Comparison of ENCODE assay signal across 18 cellular contexts in the genomic region with DNA sequence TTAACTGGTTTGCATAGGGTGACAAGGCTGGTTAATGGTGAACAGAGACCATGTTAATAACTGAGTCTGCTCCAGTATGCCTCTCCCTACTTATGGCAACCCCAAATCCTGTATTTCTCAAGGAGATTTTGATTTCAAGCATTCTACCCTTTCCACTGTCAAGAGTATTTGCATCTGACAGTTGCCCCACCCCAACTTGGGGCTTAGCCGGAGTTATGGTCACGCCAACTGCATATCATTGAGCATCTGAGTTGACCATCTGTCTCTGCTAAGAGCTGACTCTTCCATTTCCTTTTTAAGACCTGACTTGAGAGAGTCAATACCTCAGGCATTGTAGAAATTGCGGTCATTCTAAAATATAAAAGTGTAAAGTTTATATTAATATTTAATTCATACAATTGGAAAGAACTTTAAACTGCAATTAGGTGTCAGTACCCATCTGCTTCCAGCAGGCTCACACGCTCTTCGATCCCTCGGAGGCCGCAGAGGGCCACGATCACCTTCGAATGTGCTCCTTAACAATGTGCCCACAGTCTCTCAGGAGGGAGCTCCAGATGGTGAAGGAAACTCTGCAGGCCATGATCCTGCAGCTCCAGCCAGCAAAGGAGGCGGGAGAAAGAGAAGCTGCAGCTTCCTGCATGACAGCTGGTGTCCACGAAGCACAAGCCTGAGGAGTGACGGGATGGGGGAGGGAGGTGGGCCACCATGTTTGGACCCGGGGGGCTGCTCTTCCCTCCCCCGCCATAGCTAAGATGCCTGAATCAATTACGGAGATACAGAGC.
"Had no signal": no experiment of that assay in that cellular context is flagged by ENCODE, and none has a peak within 500 bp of the region (broad histone marks: within the 10 kb centered on the region; RNA-seq: fewer than 3 reads in every experiment).

No MANE protein-coding gene starts in this region.

- H3K27me3 Mint-ChIP-seq: activated CD4-positive, alpha-beta memory T cell treated with anti-CD3 and anti-CD28 coated beads for 36 hours; activated CD4-positive, alpha-beta T cell treated with anti-CD3 and anti-CD28 coated beads for 36 hours had no signal

- ATAC-seq: activated CD4-positive, alpha-beta T cell treated with anti-CD3 and anti-CD28 coated beads for 36 hours; activated naive CD4-positive, alpha-beta T cell treated with anti-CD3 and anti-CD28 coated beads, Interleukin-2, amount 50 U/mL, for 72 hours; activated T-cell treated with anti-CD3 and anti-CD28 coated beads, Interleukin-2, amount 50 U/mL, for 4 hours; foreskin keratinocyte; left colon; pancreas had no signal

- H3K27ac Mint-ChIP-seq: activated CD4-positive, alpha-beta memory T cell treated with anti-CD3 and anti-CD28 coated beads for 36 hours; activated CD4-positive, alpha-beta T cell treated with anti-CD3 and anti-CD28 coated beads for 36 hours; activated naive CD4-positive, alpha-beta T cell treated with anti-CD3 and anti-CD28 coated beads, Interleukin-2, amount 50 U/mL, for 72 hours had no signal

- H3K4me1 Mint-ChIP-seq: activated CD4-positive, alpha-beta T cell treated with anti-CD3 and anti-CD28 coated beads for 36 hours; neural crest cell had no signal

- H3K4me3 Mint-ChIP-seq: activated CD4-positive, alpha-beta memory T cell treated with anti-CD3 and anti-CD28 coated beads for 36 hours; activated CD4-positive, alpha-beta T cell treated with anti-CD3 and anti-CD28 coated beads for 36 hours; activated T-cell treated with anti-CD3 and anti-CD28 coated beads, Interleukin-2, amount 50 U/mL, for 4 hours; neural crest cell had no signal

- DNase-seq: activated CD4-positive, alpha-beta memory T cell treated with anti-CD3 and anti-CD28 coated beads for 36 hours; activated CD4-positive, alpha-beta T cell treated with anti-CD3 and anti-CD28 coated beads for 36 hours; activated effector memory CD4-positive, alpha-beta T cell treated with Interleukin-2 at 50 U/mL for 16 hours; activated T-cell treated with anti-CD3 and anti-CD28 coated beads, Interleukin-2, amount 50 U/mL, for 4 hours; amniotic stem cell; cortex of kidney; effector CD4-positive, alpha-beta T cell; foreskin keratinocyte; head of caudate nucleus; left colon; midbrain; pancreas; stimulated activated CD4-positive, alpha-beta T cell treated with anti-CD3 and anti-CD28 coated beads, Interleukin-12 subunit alpha, Interleukin-12 subunit beta, amount 100 ng/mL, for 4 hours; stimulated activated CD4-positive, alpha-beta T cell treated with anti-CD3 and anti-CD28 coated beads, Interleukin-2, amount 100 ng/mL, for 24 hours; T-helper 1 cell; T1000 had no signal

- H3K9me3 Mint-ChIP-seq: activated CD4-positive, alpha-beta memory T cell treated with anti-CD3 and anti-CD28 coated beads for 36 hours; activated T-cell treated with anti-CD3 and anti-CD28 coated beads, Interleukin-2, amount 50 U/mL, for 4 hours; neural crest cell had no signal
